ENCODE assay signal across 17 cellular contexts in the genomic region with DNA sequence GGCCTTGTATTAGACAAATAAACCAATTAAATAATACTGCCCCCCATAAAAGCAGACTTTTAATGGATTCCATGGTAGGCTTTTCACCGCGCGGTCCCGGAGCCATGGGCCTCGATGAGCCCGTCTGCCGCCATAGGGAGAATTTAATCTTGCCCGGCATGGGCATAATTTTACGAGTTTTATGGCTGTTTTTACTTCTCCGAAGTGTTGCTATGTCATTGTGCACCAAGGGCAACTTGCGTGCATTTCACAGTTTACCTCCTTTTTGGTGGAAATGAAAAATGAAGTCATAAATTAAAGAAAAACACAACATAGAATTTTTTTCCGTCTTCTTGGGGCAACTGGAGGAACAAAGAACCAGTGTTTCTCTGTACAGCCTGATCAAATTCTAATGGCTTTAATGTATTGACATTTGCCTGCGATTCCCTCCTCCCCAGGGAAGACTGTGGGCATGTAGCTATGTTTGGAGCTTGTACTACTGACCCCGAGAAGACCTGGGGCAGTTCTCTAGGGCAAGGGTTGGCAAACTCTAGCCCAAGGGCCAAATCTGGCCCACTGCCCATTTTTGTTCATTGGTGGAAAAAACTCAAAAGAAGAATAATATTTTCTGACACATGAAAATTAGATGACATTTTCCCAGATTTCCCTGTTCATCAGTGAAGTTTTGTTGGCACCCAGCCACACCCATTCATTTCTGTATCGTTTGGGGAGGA.
DNase-seq lines count a peak whose midpoint lies in the region; ATAC-seq and TF ChIP-seq lines count a peak whose summit lies in the region.
"Had no signal": no experiment of that assay in that cellular context is flagged by ENCODE, and none has a peak within 500 bp of the region (broad histone marks: within the 10 kb centered on the region; RNA-seq: fewer than 3 reads in every experiment).

No MANE protein-coding gene starts in this region.

- no peaks in the 10 kb centered on the region for H3K27me3 ChIP-seq in BLaER1
- H3K27me3 ChIP-seq in DND-41 (ENCODE audit: insufficient read depth, low read length, poor library complexity) = no peaks in the 10 kb centered on the region
- no peaks in the 10 kb centered on the region for H3K27me3 ChIP-seq in neural progenitor cell
- no peaks in the 10 kb centered on the region for H3K27me3 ChIP-seq in neuronal stem cell (ENCODE audit: control insufficient read depth in 3 of 3, insufficient read depth in 3 of 3, low read depth in 1 of 3, low read length in 3 of 3)

- no peak overlapping the region for H2BK120ac ChIP-seq in neuronal stem cell (ENCODE audit: low read depth, low read length)

- H3K4me1 ChIP-seq in BLaER1 (peaks cover 100% of the 10 kb centered on the region), DND-41 (ENCODE audit: insufficient read depth, low read length) (no peaks in the 10 kb centered on the region; the same call in 1 of the 2 replicates), neural progenitor cell (peaks cover 15% of the 10 kb centered on the region), neuronal stem cell (ENCODE audit: control insufficient read depth in 2 of 2, insufficient read depth in 1 of 2, low read depth in 1 of 2, low read length in 2 of 2) (peaks cover 10 to 36% of the 10 kb centered on the region in 2 donors)

- DNase-seq in DND-41 = no peak
- no peak for DNase-seq in central memory CD8-positive, alpha-beta T cell (ENCODE audit: low spot score in 2 of 2)
- no peak for DNase-seq in neural progenitor cell (ENCODE audit: low spot score)
- no peak for DNase-seq in neuronal stem cell (ENCODE audit: low spot score)
- DNase-seq in NCI-H1417 treated with DMSO at 0.1 percent for 48 hours (lab: John Stamatoyannopoulos, UW) = no peak
- DNase-seq: CD8-positive, alpha-beta T cell; H7; NCI-H187; NCI-H2107; NCI-H510A; NCI-H748 treated with DMSO at 0.1 percent for 48 hours; SIG-M5 had no signal

- no peaks in the 10 kb centered on the region for H3K79me1 ChIP-seq in neuronal stem cell (ENCODE audit: low read depth, low read length)

- H3K36me3 ChIP-seq in BLaER1 = peaks cover 18% of the 10 kb centered on the region
- H3K36me3 ChIP-seq in DND-41 (ENCODE audit: insufficient read depth, low read length) = peaks cover 79% of the 10 kb centered on the region
- H3K36me3 ChIP-seq in neural progenitor cell = no peaks in the 10 kb centered on the region
- no peaks in the 10 kb centered on the region for H3K36me3 ChIP-seq in neuronal stem cell (replicated peaks in 1 of 2; ENCODE audit: control insufficient read depth in 2 of 2, insufficient read depth in 2 of 2, low read length in 2 of 2)

- no peak overlapping the region for H4K8ac ChIP-seq in neuronal stem cell (ENCODE audit: low read depth, low read length)

- ATAC-seq in DND-41 (ENCODE audit: insufficient read depth, low read depth) (no peak), GM18868 (IDR thresholded peaks at IDR 0.05; ENCODE audit: unreplicated experiment) (no peak), GM19023 (IDR thresholded peaks at IDR 0.05; ENCODE audit: unreplicated experiment) (no peak)
- ATAC-seq in central memory CD8-positive, alpha-beta T cell (replicated peaks; ENCODE audit: extremely low read depth, poor library complexity, severe bottlenecking) = no peak
- ATAC-seq: CD8-positive, alpha-beta T cell had no signal

- no peak overlapping the region for H2BK5ac ChIP-seq in neuronal stem cell (ENCODE audit: low read length)

- peaks cover 13% of the 10 kb centered on the region for H3K36me3 Mint-ChIP-seq in central memory CD8-positive, alpha-beta T cell (ENCODE audit: insufficient read depth)
- peaks cover 16% of the 10 kb centered on the region for H3K36me3 Mint-ChIP-seq in neural progenitor cell

- peak overlapping the region; percentile 82 for H3K27ac Mint-ChIP-seq in central memory CD8-positive, alpha-beta T cell (ENCODE audit: low read depth)
- peak overlapping the region; percentile 57 for H3K27ac Mint-ChIP-seq in neural progenitor cell

- no peak overlapping the region for H3K18ac ChIP-seq in neuronal stem cell (ENCODE audit: low read length)

- no peak overlapping the region for H4K91ac ChIP-seq in neuronal stem cell (ENCODE audit: low read depth, low read length, poor library complexity)

- H4K20me1 ChIP-seq in BLaER1 = peaks cover 98% of the 10 kb centered on the region
- peaks cover 100% of the 10 kb centered on the region for H4K20me1 ChIP-seq in DND-41 (ENCODE audit: insufficient read depth, low read length)
- no peaks in the 10 kb centered on the region for H4K20me1 ChIP-seq in neural progenitor cell (ENCODE audit: low read depth)

- peaks cover 89% of the 10 kb centered on the region for H3K4me1 Mint-ChIP-seq in central memory CD8-positive, alpha-beta T cell
- H3K4me1 Mint-ChIP-seq in neural progenitor cell = peaks cover 69% of the 10 kb centered on the region

- no peak overlapping the region for H3K14ac ChIP-seq in neuronal stem cell (ENCODE audit: low read length)

- H3K27ac ChIP-seq in BLaER1 (0 out of 2 replicates have a peak overlapping the region, but pooled peaks have one; percentile 1), DND-41 (ENCODE audit: low read length) (peak overlapping the region; percentile 18; the same call in 1 of the 2 replicates), neural progenitor cell (no peak overlapping the region), neuronal stem cell (replicated peaks; ENCODE audit: low read length) (no peak overlapping the region)
- H3K27ac ChIP-seq: RWPE1 had no signal

- no peak overlapping the region for H2BK15ac ChIP-seq in neuronal stem cell (ENCODE audit: low read length)

- no peak overlapping the region for H2AK5ac ChIP-seq in neuronal stem cell (ENCODE audit: low read depth, low read length)

- H3F3A ChIP-seq in neural progenitor cell (ENCODE audit: low read depth) = peaks cover 4% of the 10 kb centered on the region

- no peaks in the 10 kb centered on the region for H3K27me3 Mint-ChIP-seq in central memory CD8-positive, alpha-beta T cell
- H3K27me3 Mint-ChIP-seq in neural progenitor cell (ENCODE audit: insufficient read depth, low read depth) = peaks cover 7% of the 10 kb centered on the region
- H3K27me3 Mint-ChIP-seq: B cell had no signal

- H3K4me3 Mint-ChIP-seq in central memory CD8-positive, alpha-beta T cell = no peak overlapping the region
- H3K4me3 Mint-ChIP-seq in neural progenitor cell = no peak overlapping the region
- H3K4me3 Mint-ChIP-seq: B cell; CD8-positive, alpha-beta T cell had no signal

- H3K9me3 ChIP-seq in BLaER1 = no peaks in the 10 kb centered on the region
- no peaks in the 10 kb centered on the region for H3K9me3 ChIP-seq in DND-41 (ENCODE audit: insufficient read depth, low read length, severe bottlenecking)
- no peaks in the 10 kb centered on the region for H3K9me3 ChIP-seq in neural progenitor cell (ENCODE audit: low read depth)
- peaks cover 3 to 14% of the 10 kb centered on the region in 2 donors for H3K9me3 ChIP-seq in neuronal stem cell (replicated peaks in 1 of 2; ENCODE audit: control insufficient read depth in 2 of 2, insufficient read depth in 1 of 2, low read depth in 1 of 2, low read length in 2 of 2)

- H3K9me3 Mint-ChIP-seq in central memory CD8-positive, alpha-beta T cell = no peaks in the 10 kb centered on the region
- H3K9me3 Mint-ChIP-seq in neural progenitor cell = peaks cover 8% of the 10 kb centered on the region
- H3K9me3 Mint-ChIP-seq: CD8-positive, alpha-beta T cell had no signal

- H3K79me2 ChIP-seq in DND-41 (ENCODE audit: insufficient read depth, low read length) (peaks cover 100% of the 10 kb centered on the region), neural progenitor cell (ENCODE audit: low read depth) (no peaks in the 10 kb centered on the region)

- H3K23ac ChIP-seq in neuronal stem cell (ENCODE audit: low read depth, low read length, poor library complexity) = no peak overlapping the region

- H3K9ac ChIP-seq in BLaER1 (no peak overlapping the region), DND-41 (ENCODE audit: low read depth, low read length) (no peak overlapping the region), neural progenitor cell (no peak overlapping the region), neuronal stem cell (ENCODE audit: low read depth, low read length, poor library complexity) (no peak overlapping the region)

- WGBS in neuronal stem cell (ENCODE audit: extremely low coverage in 2 of 2, insufficient read length in 2 of 2, insufficient replicate concordance in 1 of 2), 2 donors = no CpG with 5 or more reads among the region's 15 CpGs

- no peak overlapping the region for H3K4me3 ChIP-seq in BLaER1
- no peak overlapping the region for H3K4me3 ChIP-seq in DND-41 (ENCODE audit: low read depth in 1 of 2, low read length in 2 of 2)
- H3K4me3 ChIP-seq in neural progenitor cell = no peak overlapping the region
- H3K4me3 ChIP-seq in neuronal stem cell (ENCODE audit: low read length in 2 of 2) = no peak overlapping the region

- H3K4ac ChIP-seq in neuronal stem cell (ENCODE audit: low read length) = no peak overlapping the region

- H3K4me2 ChIP-seq in BLaER1 (peak overlapping the region; percentile 88), DND-41 (ENCODE audit: insufficient read depth, low read length) (no peak overlapping the region), neural progenitor cell (no peak overlapping the region), neuronal stem cell (ENCODE audit: insufficient read depth, low read length, poor library complexity, severe bottlenecking) (no peak overlapping the region)

- H2AFZ ChIP-seq in DND-41 (ENCODE audit: low read depth, low read length) (no peak overlapping the region), neural progenitor cell (replicated peaks) (no peak overlapping the region), neuronal stem cell (ENCODE audit: low read length) (no peak overlapping the region)

- H2BK12ac ChIP-seq in neuronal stem cell (ENCODE audit: low read length) = no peak overlapping the region

- no peak for TF ChIP-seq CTCF in DND-41 (IDR thresholded peaks at IDR 0.05; ENCODE audit: borderline replicate concordance, extremely low read depth, low read length, poor library complexity, severe bottlenecking)
- TF ChIP-seq CTCF in neural progenitor cell (IDR thresholded peaks at IDR 0.05) = no peak

Comparison
In these comparisons a context has a peak if more than half of its experiments do, and no peak if none do; other contexts are left out.
1. H3K27ac ChIP-seq: peak in BLaER1 (single experiment) and DND-41 (single experiment); none in neural progenitor cell (single experiment) and neuronal stem cell (single experiment).